5 cellular contexts compared by ENCODE assay signal in genomic region chr12:80227904-80228303, GRCh38.
TF ChIP-seq lines count a peak whose summit lies in the region.

No MANE protein-coding gene starts in this region.

TF ChIP-seq in A549, 52 proteins besides CTCF, POLR2A, EP300 and RAD21:
- peak; percentile 96 for TF ChIP-seq MAFK (IDR thresholded peaks at IDR 0.05; ENCODE audit: partially characterized antibody)

TF ChIP-seq in IMR-90, 13 proteins besides CTCF, POLR2A, EP300 and RAD21:
- peak; percentile 96 for TF ChIP-seq MAFK (IDR thresholded peaks at IDR 0.05; ENCODE audit: low read depth, low read length)

TF ChIP-seq in K562, 482 proteins besides CTCF, POLR2A, EP300 and RAD21:
- TF ChIP-seq C11orf30 (IDR thresholded peaks at IDR 0.05; ENCODE audit: low read depth): peak; percentile 70
- peak; percentile 82 for TF ChIP-seq MAFF (IDR thresholded peaks at IDR 0.05; ENCODE audit: low read length)
- peak; percentile 77 for TF ChIP-seq MAFG (tag; conservative IDR thresholded peaks at IDR 0.05)
- peak; percentile 82 for TF ChIP-seq MAFK (IDR thresholded peaks at IDR 0.05; ENCODE audit: low read length)
- TF ChIP-seq ZNF316 (IDR thresholded peaks at IDR 0.05): peak; percentile 78

TF ChIP-seq in H1, 55 proteins besides CTCF, POLR2A, EP300 and RAD21:
- TF ChIP-seq MAFK (IDR thresholded peaks at IDR 0.05; ENCODE audit: low read depth, low read length): peak; percentile 90
TF ChIP-seq in H1: peak in this region for 1; not testable (repeated sequence) for 54.

TF ChIP-seq in HepG2, 621 proteins besides CTCF, POLR2A, EP300 and RAD21:
- TF ChIP-seq MAFF (IDR thresholded peaks at IDR 0.05; ENCODE audit: low read depth, low read length) (peak; percentile 94), MAFK (conservative IDR thresholded peaks at IDR 0.05 in 1 of 2, IDR thresholded peaks at IDR 0.05 in 1 of 2; ENCODE audit: low read length in 2 of 2) (peak; percentile 87 to 96)
TF ChIP-seq in HepG2: peak in this region for 2; not testable (repeated sequence) for 619.
